In genomic region chr16:78002915-78003538, GRCh38 we compare ENCODE assay signal across 1 cellular context.
TF ChIP-seq lines count a peak whose summit lies in the region.

No MANE protein-coding gene starts in this region.

TF ChIP-seq in HepG2, 621 proteins besides CTCF, POLR2A, EP300 and RAD21 (continued from another document and continues in another):
- peak; percentile 70; the same call in 1 of the 2 replicates for TF ChIP-seq ARID3A (IDR thresholded peaks at IDR 0.05; ENCODE audit: low read depth, low read length)
- no peak for TF ChIP-seq TCF7L2 (IDR thresholded peaks at IDR 0.05; ENCODE audit: low read depth, low read length)
- TF ChIP-seq NR2F2 (IDR thresholded peaks at IDR 0.05; ENCODE audit: borderline replicate concordance, low read depth), result no peak
- TF ChIP-seq RBAK (CRISPR knock-in tag; IDR thresholded peaks at IDR 0.05), result no peak
- TF ChIP-seq PRMT3 (CRISPR knock-in tag; IDR thresholded peaks at IDR 0.05; ENCODE audit: borderline replicate concordance, low read depth), result no peak
- no peak for TF ChIP-seq BCL6 (CRISPR knock-in tag; IDR thresholded peaks at IDR 0.05)
- TF ChIP-seq LCORL (IDR thresholded peaks at IDR 0.05), result no peak
- no peak for TF ChIP-seq LCORL (CRISPR knock-in tag; IDR thresholded peaks at IDR 0.05)
- no peak for TF ChIP-seq UBTF (CRISPR knock-in tag; IDR thresholded peaks at IDR 0.05)
- TF ChIP-seq ZKSCAN1 (IDR thresholded peaks at IDR 0.05; ENCODE audit: low read length), result no peak
- TF ChIP-seq MEIS1 (CRISPR knock-in tag; IDR thresholded peaks at IDR 0.05; ENCODE audit: borderline replicate concordance), result no peak
- no peak for TF ChIP-seq KLF13 (CRISPR knock-in tag; IDR thresholded peaks at IDR 0.05)
- peak; percentile 85 for TF ChIP-seq XRCC5 (optimal IDR thresholded peaks at IDR 0.05; ENCODE audit: low read length)
- no peak for TF ChIP-seq POGK (CRISPR knock-in tag; conservative IDR thresholded peaks at IDR 0.05)
- TF ChIP-seq E2F2 (CRISPR knock-in tag; IDR thresholded peaks at IDR 0.05; ENCODE audit: borderline replicate concordance), result no peak
- TF ChIP-seq ZBTB33 (CRISPR knock-in tag; IDR thresholded peaks at IDR 0.05), result no peak
- no peak for TF ChIP-seq ATF5 (CRISPR knock-in tag; IDR thresholded peaks at IDR 0.05; ENCODE audit: low read depth)
- no peak for TF ChIP-seq GRHL1 (CRISPR knock-in tag; conservative IDR thresholded peaks at IDR 0.05)
- peak; percentile 79; the same call in 1 of the 2 replicates for TF ChIP-seq RFX5 (IDR thresholded peaks at IDR 0.05; ENCODE audit: low read depth, low read length)
- no peak for TF ChIP-seq NCOA2 (CRISPR knock-in tag; IDR thresholded peaks at IDR 0.05)
- no peak for TF ChIP-seq CREBL2 (CRISPR knock-in tag; IDR thresholded peaks at IDR 0.05; ENCODE audit: borderline replicate concordance)
- no peak for TF ChIP-seq GATAD1 (CRISPR knock-in tag; IDR thresholded peaks at IDR 0.05)
- TF ChIP-seq ZNF451 (CRISPR knock-in tag; IDR thresholded peaks at IDR 0.05), result no peak
- TF ChIP-seq ZNF629 (CRISPR knock-in tag; conservative IDR thresholded peaks at IDR 0.05), result no peak
- TF ChIP-seq ZNF503 (CRISPR knock-in tag; IDR thresholded peaks at IDR 0.05), result no peak
- TF ChIP-seq MLXIP (CRISPR knock-in tag; IDR thresholded peaks at IDR 0.05; ENCODE audit: borderline replicate concordance), result no peak
- no peak for TF ChIP-seq NCOR1 (IDR thresholded peaks at IDR 0.05; ENCODE audit: borderline replicate concordance, low read length)
- no peak for TF ChIP-seq HMG20A (CRISPR knock-in tag; IDR thresholded peaks at IDR 0.05; ENCODE audit: borderline replicate concordance)
- TF ChIP-seq ZNF724P (CRISPR knock-in tag; IDR thresholded peaks at IDR 0.05; ENCODE audit: borderline replicate concordance), result no peak
- TF ChIP-seq LBX2 (CRISPR knock-in tag; IDR thresholded peaks at IDR 0.05; ENCODE audit: borderline replicate concordance), result no peak
- no peak for TF ChIP-seq HNF4A (CRISPR knock-in tag; IDR thresholded peaks at IDR 0.05)
- TF ChIP-seq ZNF484 (CRISPR knock-in tag; IDR thresholded peaks at IDR 0.05; ENCODE audit: borderline replicate concordance, low read depth), result no peak
- TF ChIP-seq SKI (IDR thresholded peaks at IDR 0.05; ENCODE audit: partially characterized antibody), result no peak
- no peak for TF ChIP-seq RORA (CRISPR knock-in tag; IDR thresholded peaks at IDR 0.05)
- no peak for TF ChIP-seq ARID5B (CRISPR knock-in tag; IDR thresholded peaks at IDR 0.05)
- no peak for TF ChIP-seq HNRNPLL (IDR thresholded peaks at IDR 0.05; ENCODE audit: low read depth, low read length, poor library complexity, severe bottlenecking)
- no peak for TF ChIP-seq ELF1 (CRISPR knock-in tag; IDR thresholded peaks at IDR 0.05)
- TF ChIP-seq ZFY (CRISPR knock-in tag; IDR thresholded peaks at IDR 0.05), result no peak
- no peak for TF ChIP-seq ARNT (IDR thresholded peaks at IDR 0.05)
- no peak for TF ChIP-seq ZNF614 (CRISPR knock-in tag; IDR thresholded peaks at IDR 0.05; ENCODE audit: borderline replicate concordance)
- TF ChIP-seq ZNF746 (CRISPR knock-in tag; IDR thresholded peaks at IDR 0.05), result no peak
